ENCODE assay signal across 18 cellular contexts in genomic region chr1:6099297-6099696, GRCh38. TPM values are rescaled to one million over a fixed set of nuclear protein-coding genes. Genes with fewer than 3 reads are reported as not detected.
DNase-seq lines count a peak whose midpoint lies in the region; ATAC-seq, FAIRE-seq and TF ChIP-seq lines count a peak whose summit lies in the region.
"Had no signal": no experiment of that assay in that cellular context is flagged by ENCODE, and none has a peak within 500 bp of the region (broad histone marks: within the 10 kb centered on the region; RNA-seq: fewer than 3 reads in every experiment).

No MANE protein-coding gene starts in this region.

- H3K9me3 Mint-ChIP-seq in glutamatergic neuron (ENCODE audit: unreplicated experiment), result peaks cover 6% of the 10 kb centered on the region

- H3K4me2 ChIP-seq in HepG2 (ENCODE audit: low read depth, low read length), result no peak overlapping the region
- H3K4me2 ChIP-seq: BLaER1 treated with 17β-estradiol and CSF1 and Interleukin-3, amounts not matched to agents 10 nM and 100 nM; KMS-11; PC-9 had no signal

- POLR2A ChIA-PET in HepG2 (lab: Yijun Ruan, JAX), result no interaction called here

- no peak for TF ChIP-seq POLR2A in right lobe of liver (IDR thresholded peaks at IDR 0.05)
- no peak for TF ChIP-seq POLR2A in HepG2 (IDR thresholded peaks at IDR 0.05; ENCODE audit: insufficient read depth in 1 of 2, low read depth in 2 of 2, low read length in 2 of 2)
- TF ChIP-seq POLR2A in sigmoid colon (IDR thresholded peaks at IDR 0.05), result no peak
- TF ChIP-seq POLR2A in ovary (IDR thresholded peaks at IDR 0.05), result no peak

- H3K4me1 ChIP-seq in right lobe of liver, result no peaks in the 10 kb centered on the region
- no peaks in the 10 kb centered on the region for H3K4me1 ChIP-seq in HepG2 (ENCODE audit: insufficient read depth, low read length)
- peaks cover 0 to 3% (median 0%) of the 10 kb centered on the region in 4 donors for H3K4me1 ChIP-seq in sigmoid colon
- peaks cover 15% of the 10 kb centered on the region for H3K4me1 ChIP-seq in ovary (ENCODE audit: insufficient read depth)

- H3K9me3 ChIP-seq in right lobe of liver (no peaks in the 10 kb centered on the region), HepG2 (ENCODE audit: low read length) (no peaks in the 10 kb centered on the region), sigmoid colon (no peaks in the 10 kb centered on the region), ovary (no peaks in the 10 kb centered on the region)
- H3K9me3 ChIP-seq: BLaER1 treated with 17β-estradiol and CSF1 and Interleukin-3, amounts not matched to agents 10 nM and 100 nM; SJSA1 had no signal

- H3K27ac ChIP-seq in right lobe of liver, result no peak overlapping the region
- H3K27ac ChIP-seq in HepG2 (ENCODE audit: extremely low read length, insufficient read depth, low read length), result no peak overlapping the region
- H3K27ac ChIP-seq in sigmoid colon, result no peak overlapping the region
- no peak overlapping the region for H3K27ac ChIP-seq in ovary
- H3K27ac ChIP-seq: BLaER1 treated with 17β-estradiol and CSF1 and Interleukin-3, amounts not matched to agents 10 nM and 100 nM; KMS-11; PC-9; RWPE1; SJSA1 had no signal

- ATAC-seq in right lobe of liver (no peak), HepG2 (no peak), HG03039 (IDR thresholded peaks at IDR 0.05; ENCODE audit: unreplicated experiment) (no peak)

- no peak for FAIRE-seq in HepG2 (lab: Jason Lieb, UNC)
- FAIRE-seq: D721Med had no signal

- H3K4me3 Mint-ChIP-seq in glutamatergic neuron (ENCODE audit: unreplicated experiment), result no peak overlapping the region

- CTCF ChIA-PET in HepG2 (lab: Yijun Ruan, JAX; ENCODE audit: low intra/inter-chr PET ratio, low total read pairs), result no interaction called here

- 94% methylated on average over 3 of the region's 15 CpGs for WGBS in right lobe of liver (ENCODE audit: insufficient coverage, low coverage, low lambda C conversion rate, missing lambda C conversion rate)
- WGBS in HepG2 (ENCODE audit: low lambda C conversion rate), result 93% methylated on average over 3 of the region's 15 CpGs
- 90 to 93% methylated on average over 15 of the region's 15 CpGs for WGBS in sigmoid colon, 2 donors
- 87 to 91% (median 90%) methylated on average over 13 to 15 of the region's 15 CpGs for WGBS in ovary, 3 donors

- peaks cover 2% of the 10 kb centered on the region for H3K27me3 Mint-ChIP-seq in glutamatergic neuron (ENCODE audit: unreplicated experiment)

- no peaks in the 10 kb centered on the region for H3K27me3 ChIP-seq in right lobe of liver
- peaks cover 9 to 37% of the 10 kb centered on the region in 2 experiments; a peak in 4 of 5 replicates for H3K27me3 ChIP-seq in HepG2 (ENCODE audit: control insufficient read depth in 1 of 2, insufficient read depth in 2 of 2, low read length in 2 of 2)
- peaks cover 0 to 42% (median 29%) of the 10 kb centered on the region in 3 donors for H3K27me3 ChIP-seq in sigmoid colon
- no peaks in the 10 kb centered on the region for H3K27me3 ChIP-seq in ovary
- H3K27me3 ChIP-seq: BLaER1 treated with 17β-estradiol and CSF1 and Interleukin-3, amounts not matched to agents 10 nM and 100 nM; SJSA1 had no signal

- no peak overlapping the region for H2AFZ ChIP-seq in HepG2 (ENCODE audit: low read length)
- H2AFZ ChIP-seq: PC-9 had no signal

- H3K36me3 ChIP-seq in right lobe of liver, result no peaks in the 10 kb centered on the region
- no peaks in the 10 kb centered on the region for H3K36me3 ChIP-seq in HepG2 (replicated peaks in 1 of 2; ENCODE audit: control insufficient read depth in 1 of 2, insufficient read depth in 2 of 2, low read length in 2 of 2)
- H3K36me3 ChIP-seq in sigmoid colon, result no peaks in the 10 kb centered on the region
- H3K36me3 ChIP-seq in ovary, result no peaks in the 10 kb centered on the region
- H3K36me3 ChIP-seq: SJSA1 had no signal

- H3K36me3 Mint-ChIP-seq in glutamatergic neuron (ENCODE audit: unreplicated experiment), result no peaks in the 10 kb centered on the region

- DNase-seq in right lobe of liver, result peak in 2 of 3 donors; percentile 10 to 42
- no peak for DNase-seq in HepG2 (ENCODE audit: low spot score)
- peak; percentile 22 for DNase-seq in glutamatergic neuron
- peak; percentile 57 for DNase-seq in sigmoid colon
- DNase-seq in ovary, result no peak
- no peak for DNase-seq in NCI-H446 treated with DMSO at 0.1 percent for 48 hours (lab: John Stamatoyannopoulos, UW)
- DNase-seq: DMS79, MV-4-11, NCI-H1417, NCI-H187 treated with DMSO at 0.1 percent for 48 hours, NCI-H226 had no signal

- H3K4me3 ChIP-seq in right lobe of liver, result no peak overlapping the region
- H3K4me3 ChIP-seq in HepG2 (replicated peaks in 1 of 3; ENCODE audit: insufficient read depth in 1 of 3, low read depth in 2 of 3, low read length in 3 of 3), result no peak overlapping the region
- no peak overlapping the region for H3K4me3 ChIP-seq in sigmoid colon
- H3K4me3 ChIP-seq in ovary, result no peak overlapping the region
- H3K4me3 ChIP-seq: BLaER1 treated with 17β-estradiol and CSF1 and Interleukin-3, amounts not matched to agents 10 nM and 100 nM; PC-9; SJSA1 had no signal

- intact Hi-C loops in right lobe of liver (cut with DNase I) (no loop called here), HepG2 (cut with micrococcal nuclease; ENCODE audit: unreplicated experiment) (no loop called here), sigmoid colon (cut with DNase I) (no loop called here), ovary (cut with DNase I) (no loop called here)

- TF ChIP-seq EP300 in HepG2 (IDR thresholded peaks at IDR 0.05; ENCODE audit: low read depth in 2 of 2, low read length in 2 of 2) (no peak), HepG2 (CRISPR knock-in tag; IDR thresholded peaks at IDR 0.05; ENCODE audit: borderline replicate concordance) (no peak), sigmoid colon (IDR thresholded peaks at IDR 0.05) (no peak), ovary (IDR thresholded peaks at IDR 0.05) (no peak)

- no TSS peak for BruUV-seq in HepG2 (replicated peaks; lab: Mats Ljungman, UMichigan)

- H3K27ac Mint-ChIP-seq in glutamatergic neuron (ENCODE audit: unreplicated experiment), result no peak overlapping the region

- H3K4me1 Mint-ChIP-seq in glutamatergic neuron (ENCODE audit: low read depth, unreplicated experiment), result peaks cover 11% of the 10 kb centered on the region

- no peaks in the 10 kb centered on the region for H3K79me2 ChIP-seq in HepG2 (ENCODE audit: insufficient read depth, low read length)

- in situ Hi-C loops in HepG2 (cut with HindIII; ENCODE audit: extremely low pct_ligation_motif_present, low pct_unique_long_range_greater_than_20kb), result no loop called here

- TF ChIP-seq RAD21 in HepG2 (CRISPR knock-in tag; IDR thresholded peaks at IDR 0.05), result no peak

- H4K20me1 ChIP-seq in HepG2 (ENCODE audit: insufficient read depth, low read length), result no peaks in the 10 kb centered on the region

- TF ChIP-seq CTCF in right lobe of liver (IDR thresholded peaks at IDR 0.05), result no peak
- TF ChIP-seq CTCF in HepG2 (CRISPR knock-in tag; IDR thresholded peaks at IDR 0.05), result no peak
- no peak for TF ChIP-seq CTCF in glutamatergic neuron (IDR thresholded peaks at IDR 0.05; ENCODE audit: partially characterized antibody, unreplicated experiment)
- no peak for TF ChIP-seq CTCF in sigmoid colon (IDR thresholded peaks at IDR 0.05)
- TF ChIP-seq CTCF in ovary (IDR thresholded peaks at IDR 0.05), result no peak

- H3K9ac ChIP-seq in HepG2 (ENCODE audit: insufficient read depth, low read depth, low read length), result no peak overlapping the region
- H3K9ac ChIP-seq: KMS-11 had no signal

RNA-seq across cellular contexts. Expression of gene KCNAB2, which starts 53.6 kb away (rescaled TPM):
- 10 to 100 TPM in 2 of 6 experiments, 1 to 10 TPM in 4; 4.4 to 14.8 (median 6.9) TPM for total RNA-seq in right lobe of liver
- 6.2 and 6.9 TPM in 2 replicates for total RNA-seq in HepG2 (2016; rRNA removed; fragmentation: Illumina TruSeq; extraction: Trizol)
- total RNA-seq in HepG2 (2016; cell fraction: cytosol; rRNA removed; fragmentation: Illumina TruSeq; extraction: Trizol; ENCODE audit: low read depth), result 2.4 and 4.5 TPM in 2 replicates
- 5.5 and 6.9 TPM in 2 replicates for total RNA-seq in HepG2 (2016; cell fraction: insoluble cytoplasmic fraction; rRNA removed; fragmentation: Illumina TruSeq; extraction: Trizol)
- 5.4 and 6.7 TPM in 2 replicates for total RNA-seq in HepG2 (2016; cell fraction: membrane; rRNA removed; fragmentation: Illumina TruSeq; extraction: Trizol)
- total RNA-seq in HepG2 (2016; cell fraction: nucleus; rRNA removed; fragmentation: Illumina TruSeq; extraction: Trizol), result 4.9 and 5.4 TPM in 2 replicates
- polyA plus RNA-seq in HepG2 (2011; rRNA removed), result 8.8 and 11.7 TPM in 2 replicates
- polyA plus RNA-seq in HepG2 (2011; cell fraction: cytosol; rRNA removed), result 6.5 and 7.2 TPM in 2 replicates
- polyA plus RNA-seq in HepG2 (2011; cell fraction: nucleus; rRNA removed), result 30.5 and 35.5 TPM in 2 replicates
- 6.4 and 8.3 TPM in 2 replicates for polyA plus RNA-seq in HepG2 (2012)
- 3.7 and 4.2 TPM in 2 replicates for polyA plus RNA-seq in HepG2 (2016; cell fraction: cytosol; fragmentation: Illumina TruSeq; extraction: Trizol; ENCODE audit: low read depth)
- 5.7 and 8.4 TPM in 2 replicates for polyA plus RNA-seq in HepG2 (2016; cell fraction: insoluble cytoplasmic fraction; fragmentation: Illumina TruSeq; extraction: Trizol; ENCODE audit: low read depth)
- polyA plus RNA-seq in HepG2 (2016; cell fraction: membrane; fragmentation: Illumina TruSeq; extraction: Trizol; ENCODE audit: low read depth), result 4.3 and 4.4 TPM in 2 replicates
- 13.3 and 15.1 TPM in 2 replicates for polyA plus RNA-seq in HepG2 (2016; cell fraction: nucleus; fragmentation: Illumina TruSeq; extraction: Trizol; ENCODE audit: insufficient read depth, low read depth)
- 7.0 and 40.0 TPM in 2 replicates for polyA minus RNA-seq in HepG2 (2011; rRNA and poly(A)+ RNA removed; ENCODE audit: low replicate concordance)
- 5.6 and 6.2 TPM in 2 replicates for polyA minus RNA-seq in HepG2 (2011; cell fraction: cytosol; rRNA and poly(A)+ RNA removed)
- 8.2 and 11.2 TPM in 2 replicates for polyA minus RNA-seq in HepG2 (2011; cell fraction: nucleus; rRNA and poly(A)+ RNA removed)
- total RNA-seq in glutamatergic neuron (ENCODE audit: unreplicated experiment), result 20.4 TPM
- total RNA-seq in sigmoid colon, result 1 to 10 TPM; 6.8 to 9.0 (median 7.7) TPM
- 10 to 100 TPM in 1 of 3 donors, 1 to 10 TPM in 2; 3.0 to 23.5 (median 4.9) TPM for polyA plus RNA-seq in sigmoid colon
- total RNA-seq in ovary, result 10 to 100 TPM in 2 of 7 donors, 1 to 10 TPM in 5; 2.9 to 18.3 (median 8.0) TPM
- polyA plus RNA-seq in ovary, result 1 to 10 TPM; 5.4 to 6.3 TPM

Comparison
In these comparisons a context has a peak if more than half of its experiments do, and no peak if none do; other contexts are left out.
1. DNase-seq: peak in right lobe of liver (2 of 3), glutamatergic neuron (single experiment) and sigmoid colon (single experiment); none in HepG2 (single experiment), ovary (0 of 5) and NCI-H446 treated with DMSO at 0.1 percent for 48 hours (single experiment).